40 cellular contexts compared by ENCODE assay signal in genomic region chr4:3849140-3849539, GRCh38.
"Had no signal": no experiment of that assay in that cellular context is flagged by ENCODE, and none has a peak within 500 bp of the region (broad histone marks: within the 10 kb centered on the region; RNA-seq: fewer than 3 reads in every experiment).

No MANE protein-coding gene starts in this region.

- H3K27ac ChIP-seq: adrenal gland, ascending aorta, body of pancreas, brain microvascular endothelial cell, breast epithelium, cardiac muscle cell had no signal

- H3K27me3 Mint-ChIP-seq: activated naive CD8-positive, alpha-beta T cell treated with anti-CD3 and anti-CD28 coated beads, Interleukin-2, amount 50 U/mL, for 24 hours had no signal

- FAIRE-seq: astrocyte, bronchial epithelial cell had no signal

- H3K27me3 ChIP-seq: adrenal gland, ascending aorta, body of pancreas, brain microvascular endothelial cell, cardiac muscle cell had no signal

- H3K36me3 ChIP-seq: adrenal gland, ascending aorta, brain microvascular endothelial cell, breast epithelium, cardiac muscle cell had no signal

- H3K9me3 Mint-ChIP-seq: activated naive CD4-positive, alpha-beta T cell treated with anti-CD3 and anti-CD28 coated beads, Interleukin-2, amount 50 U/mL, for 24 hours; activated naive CD8-positive, alpha-beta T cell treated with anti-CD3 and anti-CD28 coated beads, Interleukin-2, amount 10 ng/mL, durations not matched to agents 7 days and 5 days; activated naive CD8-positive, alpha-beta T cell treated with anti-CD3 and anti-CD28 coated beads, Interleukin-2, amount 50 U/mL, for 24 hours; activated T-helper 1 cell treated with anti-CD3 and anti-CD28 coated beads, Interleukin-12 subunit alpha, Interleukin-12 subunit beta, Interleukin-2, Interleukin-4 antibody, amounts not matched to agents 30 ng/mL and 10 ng/mL and 1 ng/mL, durations not matched to agents 14 hours and 24 hours and 36 hours; activated T-helper 17 cell treated with anti-CD3 and anti-CD28 coated beads, Interleukin-2, amount 50 U/mL, for 72 hours had no signal

- H3K4me1 ChIP-seq: adrenal gland, ascending aorta, body of pancreas, breast epithelium had no signal

- H3K4me3 ChIP-seq: adrenal gland, ascending aorta, body of pancreas, breast epithelium, cardiac muscle cell had no signal

- H3K4me1 Mint-ChIP-seq: activated naive CD4-positive, alpha-beta T cell treated with anti-CD3 and anti-CD28 coated beads, Interleukin-2, amount 10 ng/mL, durations not matched to agents 7 days and 5 days; activated naive CD4-positive, alpha-beta T cell treated with anti-CD3 and anti-CD28 coated beads, Interleukin-2, amount 50 U/mL, for 24 hours; activated naive CD8-positive, alpha-beta T cell treated with anti-CD3 and anti-CD28 coated beads for 36 hours; activated naive CD8-positive, alpha-beta T cell treated with anti-CD3 and anti-CD28 coated beads, Interleukin-2, amount 10 ng/mL, durations not matched to agents 7 days and 5 days; activated naive CD8-positive, alpha-beta T cell treated with anti-CD3 and anti-CD28 coated beads, Interleukin-2, amount 50 U/mL, for 24 hours; activated T-helper 17 cell treated with anti-CD3 and anti-CD28 coated beads, Interleukin-2, amount 50 U/mL, for 72 hours; central memory CD8-positive, alpha-beta T cell had no signal

- H3K9me3 ChIP-seq: adrenal gland had no signal

- H3K4me3 Mint-ChIP-seq: activated naive CD4-positive, alpha-beta T cell treated with anti-CD3 and anti-CD28 coated beads for 36 hours; activated naive CD4-positive, alpha-beta T cell treated with anti-CD3 and anti-CD28 coated beads, Interleukin-2, amount 10 ng/mL, durations not matched to agents 7 days and 5 days; activated naive CD4-positive, alpha-beta T cell treated with anti-CD3 and anti-CD28 coated beads, Interleukin-2, amount 50 U/mL, for 24 hours; activated naive CD8-positive, alpha-beta T cell; activated naive CD8-positive, alpha-beta T cell treated with anti-CD3 and anti-CD28 coated beads for 36 hours; activated naive CD8-positive, alpha-beta T cell treated with anti-CD3 and anti-CD28 coated beads, Interleukin-2, amount 10 ng/mL, durations not matched to agents 7 days and 5 days; activated naive CD8-positive, alpha-beta T cell treated with anti-CD3 and anti-CD28 coated beads, Interleukin-2, amount 50 U/mL, for 24 hours; activated T-cell treated with anti-CD3 and anti-CD28 coated beads, Interleukin-2, amount 50 U/mL, for 24 hours; activated T-cell treated with anti-CD3 and anti-CD28 coated beads, Interleukin-2, amount 50 U/mL, for 4 hours; activated T-cell treated with anti-CD3 and anti-CD28 coated beads, Interleukin-2, amount 50 U/mL, for 72 hours; activated T-helper 1 cell treated with anti-CD3 and anti-CD28 coated beads, Interleukin-12 subunit alpha, Interleukin-12 subunit beta, Interleukin-2, Interleukin-4 antibody, amounts not matched to agents 30 ng/mL and 10 ng/mL and 1 ng/mL, durations not matched to agents 14 hours and 24 hours and 36 hours; activated T-helper 17 cell treated with anti-CD3 and anti-CD28 coated beads, Interleukin-2, amount 50 U/mL, for 72 hours; brain; central memory CD8-positive, alpha-beta T cell had no signal

- ATAC-seq: activated naive CD4-positive, alpha-beta T cell treated with anti-CD3 and anti-CD28 coated beads, Interleukin-2, amount 50 U/mL, for 72 hours; activated naive CD8-positive, alpha-beta T cell treated with anti-CD3 and anti-CD28 coated beads, Interleukin-2, amount 50 U/mL, for 24 hours; activated T-cell treated with anti-CD3 and anti-CD28 coated beads, Interleukin-2, amount 50 U/mL, for 4 hours; activated T-cell treated with anti-CD3 and anti-CD28 coated beads, Interleukin-2, amount 50 U/mL, for 72 hours; activated T-helper 17 cell treated with anti-CD3 and anti-CD28 coated beads, Interleukin-2, amount 50 U/mL, for 72 hours; body of pancreas had no signal

- H3K27ac Mint-ChIP-seq: activated naive CD4-positive, alpha-beta T cell treated with anti-CD3 and anti-CD28 coated beads for 36 hours; activated naive CD4-positive, alpha-beta T cell treated with anti-CD3 and anti-CD28 coated beads, Interleukin-2, amount 10 ng/mL, durations not matched to agents 7 days and 5 days; activated naive CD4-positive, alpha-beta T cell treated with anti-CD3 and anti-CD28 coated beads, Interleukin-2, amount 50 U/mL, for 24 hours; activated naive CD4-positive, alpha-beta T cell treated with anti-CD3 and anti-CD28 coated beads, Interleukin-2, amount 50 U/mL, for 72 hours; activated naive CD8-positive, alpha-beta T cell; activated naive CD8-positive, alpha-beta T cell treated with anti-CD3 and anti-CD28 coated beads for 36 hours; activated naive CD8-positive, alpha-beta T cell treated with anti-CD3 and anti-CD28 coated beads, Interleukin-2, amount 10 ng/mL, durations not matched to agents 7 days and 5 days; activated naive CD8-positive, alpha-beta T cell treated with anti-CD3 and anti-CD28 coated beads, Interleukin-2, amount 50 U/mL, for 24 hours; activated T-cell treated with anti-CD3 and anti-CD28 coated beads, Interleukin-2, amount 50 U/mL, for 24 hours; activated T-cell treated with anti-CD3 and anti-CD28 coated beads, Interleukin-2, amount 50 U/mL, for 72 hours; activated T-helper 1 cell treated with anti-CD3 and anti-CD28 coated beads, Interleukin-12 subunit alpha, Interleukin-12 subunit beta, Interleukin-2, Interleukin-4 antibody, amounts not matched to agents 30 ng/mL and 10 ng/mL and 1 ng/mL, durations not matched to agents 14 hours and 24 hours and 36 hours; activated T-helper 17 cell treated with anti-CD3 and anti-CD28 coated beads, Interleukin-2, amount 50 U/mL, for 72 hours; activated T-helper 2 cell treated with anti-CD3 and anti-CD28 coated beads, Interferon-gamma antibody, Interleukin-2, Interleukin-4, amounts not matched to agents 10 μg/mL and 5 μg/mL and 100 μg/mL, durations not matched to agents 14 hours and 24 hours and 36 hours; brain had no signal

- DNase-seq: activated effector memory CD4-positive, alpha-beta T cell treated with anti-CD3 and anti-CD28 coated beads, Interleukin-2, amount 50 U/mL, for 16 hours; activated effector memory CD4-positive, alpha-beta T cell treated with Interleukin-2 at 50 U/mL for 16 hours; activated gamma-delta T cell; activated gamma-delta T cell treated with Interleukin-2 at 50 U/mL for 16 hours; activated naive CD4-positive, alpha-beta T cell; activated naive CD4-positive, alpha-beta T cell treated with anti-CD3 and anti-CD28 coated beads for 36 hours; activated naive CD4-positive, alpha-beta T cell treated with anti-CD3 and anti-CD28 coated beads, Interleukin-2, amount 10 ng/mL, durations not matched to agents 7 days and 5 days; activated naive CD4-positive, alpha-beta T cell treated with anti-CD3 and anti-CD28 coated beads, Interleukin-2, amount 50 U/mL, for 16 hours; activated naive CD4-positive, alpha-beta T cell treated with Interleukin-2 at 50 U/mL for 16 hours; activated naive CD8-positive, alpha-beta T cell treated with anti-CD3 and anti-CD28 coated beads for 36 hours; activated naive CD8-positive, alpha-beta T cell treated with anti-CD3 and anti-CD28 coated beads, Interleukin-2, amount 10 ng/mL, durations not matched to agents 7 days and 5 days; activated naive CD8-positive, alpha-beta T cell treated with anti-CD3 and anti-CD28 coated beads, Interleukin-2, amount 50 U/mL, for 24 hours; activated T-cell treated with anti-CD3 and anti-CD28 coated beads, Interleukin-2, amount 50 U/mL, for 1 hour; activated T-cell treated with anti-CD3 and anti-CD28 coated beads, Interleukin-2, amount 50 U/mL, for 24 hours; activated T-cell treated with anti-CD3 and anti-CD28 coated beads, Interleukin-2, amount 50 U/mL, for 4 hours; activated T-cell treated with anti-CD3 and anti-CD28 coated beads, Interleukin-2, amount 50 U/mL, for 48 hours; activated T-cell treated with anti-CD3 and anti-CD28 coated beads, Interleukin-2, amount 50 U/mL, for 72 hours; adrenal gland; amniotic stem cell; amygdala; anterior cingulate cortex; aorta; body of pancreas; brain microvascular endothelial cell; caudate nucleus; central memory CD4-positive, alpha-beta T cell; cerebellar nuclear complex had no signal
